ENCODE assay signal across 24 cellular contexts in genomic region chr17:3838206-3838605, GRCh38. TPM values are rescaled to one million over a fixed set of nuclear protein-coding genes. Genes with fewer than 3 reads are reported as not detected.
A peak's percentile ranks its signal among the peaks of the same experiment; 100 is the strongest.
DNase-seq lines count a peak whose midpoint lies in the region; ATAC-seq and TF ChIP-seq lines count a peak whose summit lies in the region.
"Had no signal": no experiment of that assay in that cellular context is flagged by ENCODE, and none has a peak within 500 bp of the region (broad histone marks: within the 10 kb centered on the region; RNA-seq: fewer than 3 reads in every experiment).

No MANE protein-coding gene starts in this region.

- H3K27me3 ChIP-seq in Peyer's patch: no peaks in the 10 kb centered on the region
- no peaks in the 10 kb centered on the region for H3K27me3 ChIP-seq in left lung
- H3K27me3 ChIP-seq in thymus (ENCODE audit: control insufficient read depth, insufficient read depth): no peaks in the 10 kb centered on the region
- H3K27me3 ChIP-seq: breast epithelium, heart left ventricle, ovary, spleen, upper lobe of left lung had no signal

- TF ChIP-seq CTCF in Peyer's patch (IDR thresholded peaks at IDR 0.05) (no peak), left lung (IDR thresholded peaks at IDR 0.05) (no peak)

- H3K27ac ChIP-seq in Peyer's patch (peak overlapping the region in 3 of 4 donors; percentile 30 to 65 (median 42)), left lung (no peak overlapping the region), thymus (ENCODE audit: low read depth) (peak overlapping the region; percentile 31)
- H3K27ac ChIP-seq: breast epithelium, heart left ventricle, KMS-11, ovary, spleen, upper lobe of left lung had no signal

- H3K36me3 ChIP-seq in Peyer's patch: peaks cover 0 to 75% (median 0%) of the 10 kb centered on the region in 3 donors
- H3K36me3 ChIP-seq in left lung: peaks cover 0 to 89% of the 10 kb centered on the region in 2 donors
- peaks cover 78% of the 10 kb centered on the region for H3K36me3 ChIP-seq in thymus (ENCODE audit: control insufficient read depth, insufficient read depth)
- H3K36me3 ChIP-seq: breast epithelium, ovary had no signal

- CTCF ChIA-PET in activated CD4-positive, alpha-beta T cell treated with anti-CD3 and anti-CD28 coated beads, Interleukin-2, amount 10 ng/mL, durations not matched to agents 7 days and 5 days (lab: Charles Lee): interaction anchor here (1.0 to 2.4 kb wide), 5 partner anchors 8 to 101 kb away, joined by 3 to 12 read pairs (median 5); partner anchors contain the start of gene NCBP3

- H3K4me1 ChIP-seq in Peyer's patch: peaks cover 0 to 11% (median 0%) of the 10 kb centered on the region in 4 donors
- peaks cover 0 to 41% of the 10 kb centered on the region in 2 donors for H3K4me1 ChIP-seq in left lung
- H3K4me1 ChIP-seq in thymus (ENCODE audit: control insufficient read depth, insufficient read depth, low read length): no peaks in the 10 kb centered on the region
- H3K4me1 ChIP-seq: breast epithelium had no signal

- H3K9me3 ChIP-seq in Peyer's patch: no peaks in the 10 kb centered on the region
- H3K9me3 ChIP-seq in left lung: no peaks in the 10 kb centered on the region
- H3K9me3 ChIP-seq in thymus (ENCODE audit: control insufficient read depth): no peaks in the 10 kb centered on the region
- H3K9me3 ChIP-seq: breast epithelium, heart left ventricle, ovary, spleen, upper lobe of left lung had no signal

- H3K36me3 Mint-ChIP-seq in activated CD4-positive, alpha-beta T cell treated with anti-CD3 and anti-CD28 coated beads, Interleukin-2, amount 10 ng/mL, durations not matched to agents 24 days and 14 days (ENCODE audit: low read depth): peaks cover 52% of the 10 kb centered on the region
- peaks cover 44% of the 10 kb centered on the region for H3K36me3 Mint-ChIP-seq in activated CD4-positive, alpha-beta T cell treated with anti-CD3 and anti-CD28 coated beads, Interleukin-2, amount 10 ng/mL, durations not matched to agents 7 days and 5 days (ENCODE audit: low read depth)
- H3K36me3 Mint-ChIP-seq: activated naive CD8-positive, alpha-beta T cell had no signal

- no peak for DNase-seq in activated CD4-positive, alpha-beta T cell treated with anti-CD3 and anti-CD28 coated beads, Interleukin-2, amount 10 ng/mL, durations not matched to agents 24 days and 14 days
- DNase-seq in activated CD4-positive, alpha-beta T cell treated with anti-CD3 and anti-CD28 coated beads, Interleukin-2, amount 10 ng/mL, durations not matched to agents 7 days and 5 days: no peak
- DNase-seq in Peyer's patch (peak in 2 of 3 donors; percentile 91 to 95), left lung (no peak), SIG-M5 treated with dmso at 0.1 percent for 504 hours (lab: John Stamatoyannopoulos, UW; ENCODE audit: unreplicated experiment) (no peak)
- DNase-seq: activated CD4-positive, alpha-beta T cell treated with anti-CD3 and anti-CD28 coated beads for 48 hours; activated T-cell treated with anti-CD3 and anti-CD28 coated beads for 4 hours; CD4-positive, CD25-positive, alpha-beta regulatory T cell; EL; heart left ventricle; islet precursor cell; midbrain; NCI-H446; ovary; SIG-M5; spleen; stimulated activated naive B cell treated with anti-CD40 and anti-IgM and Interleukin-4, amounts not matched to agents 10 μg/mL and 1 μg/mL and 100 μg/mL, for 72 hours; upper lobe of left lung had no signal

- peaks cover 9% of the 10 kb centered on the region for H3K4me1 Mint-ChIP-seq in activated CD4-positive, alpha-beta T cell treated with anti-CD3 and anti-CD28 coated beads, Interleukin-2, amount 10 ng/mL, durations not matched to agents 24 days and 14 days
- peaks cover 3% of the 10 kb centered on the region for H3K4me1 Mint-ChIP-seq in activated CD4-positive, alpha-beta T cell treated with anti-CD3 and anti-CD28 coated beads, Interleukin-2, amount 10 ng/mL, durations not matched to agents 7 days and 5 days

- no peak overlapping the region for H3K4me3 Mint-ChIP-seq in activated CD4-positive, alpha-beta T cell treated with anti-CD3 and anti-CD28 coated beads, Interleukin-2, amount 10 ng/mL, durations not matched to agents 24 days and 14 days
- no peak overlapping the region for H3K4me3 Mint-ChIP-seq in activated CD4-positive, alpha-beta T cell treated with anti-CD3 and anti-CD28 coated beads, Interleukin-2, amount 10 ng/mL, durations not matched to agents 7 days and 5 days
- H3K4me3 Mint-ChIP-seq: activated naive CD8-positive, alpha-beta T cell; CD4-positive, CD25-positive, alpha-beta regulatory T cell; stimulated activated naive B cell treated with anti-CD40 and anti-IgM and Interleukin-4, amounts not matched to agents 10 μg/mL and 1 μg/mL and 100 μg/mL, for 72 hours had no signal

- H3K27ac Mint-ChIP-seq in activated CD4-positive, alpha-beta T cell treated with anti-CD3 and anti-CD28 coated beads, Interleukin-2, amount 10 ng/mL, durations not matched to agents 24 days and 14 days: peak overlapping the region; percentile 45
- no peak overlapping the region for H3K27ac Mint-ChIP-seq in activated CD4-positive, alpha-beta T cell treated with anti-CD3 and anti-CD28 coated beads, Interleukin-2, amount 10 ng/mL, durations not matched to agents 7 days and 5 days
- H3K27ac Mint-ChIP-seq: activated naive CD8-positive, alpha-beta T cell; stimulated activated naive B cell treated with anti-CD40 and anti-IgM and Interleukin-4, amounts not matched to agents 10 μg/mL and 1 μg/mL and 100 μg/mL, for 72 hours had no signal

- WGBS in thymus: 95% methylated on average over 12 of the region's 12 CpGs

- POLR2A ChIA-PET in activated CD4-positive, alpha-beta T cell treated with anti-CD3 and anti-CD28 coated beads, Interleukin-2, amount 10 ng/mL, durations not matched to agents 7 days and 5 days (lab: Charles Lee): no interaction called here

- H3K4me3 ChIP-seq in Peyer's patch: no peak overlapping the region
- no peak overlapping the region for H3K4me3 ChIP-seq in left lung
- H3K4me3 ChIP-seq in thymus (ENCODE audit: low read length): no peak overlapping the region
- H3K4me3 ChIP-seq: breast epithelium, heart left ventricle, ovary, spleen, upper lobe of left lung had no signal

- no peaks in the 10 kb centered on the region for H3K9me3 Mint-ChIP-seq in activated CD4-positive, alpha-beta T cell treated with anti-CD3 and anti-CD28 coated beads, Interleukin-2, amount 10 ng/mL, durations not matched to agents 24 days and 14 days
- H3K9me3 Mint-ChIP-seq in activated CD4-positive, alpha-beta T cell treated with anti-CD3 and anti-CD28 coated beads, Interleukin-2, amount 10 ng/mL, durations not matched to agents 7 days and 5 days: no peaks in the 10 kb centered on the region
- H3K9me3 Mint-ChIP-seq: CD4-positive, CD25-positive, alpha-beta regulatory T cell; stimulated activated naive B cell treated with anti-CD40 and anti-IgM and Interleukin-4, amounts not matched to agents 10 μg/mL and 1 μg/mL and 100 μg/mL, for 72 hours had no signal

- no peaks in the 10 kb centered on the region for H3K27me3 Mint-ChIP-seq in activated CD4-positive, alpha-beta T cell treated with anti-CD3 and anti-CD28 coated beads, Interleukin-2, amount 10 ng/mL, durations not matched to agents 24 days and 14 days
- no peaks in the 10 kb centered on the region for H3K27me3 Mint-ChIP-seq in activated CD4-positive, alpha-beta T cell treated with anti-CD3 and anti-CD28 coated beads, Interleukin-2, amount 10 ng/mL, durations not matched to agents 7 days and 5 days
- H3K27me3 Mint-ChIP-seq: activated naive CD8-positive, alpha-beta T cell; CD4-positive, CD25-positive, alpha-beta regulatory T cell; stimulated activated naive B cell treated with anti-CD40 and anti-IgM and Interleukin-4, amounts not matched to agents 10 μg/mL and 1 μg/mL and 100 μg/mL, for 72 hours had no signal

- TF ChIP-seq POLR2A in Peyer's patch (IDR thresholded peaks at IDR 0.05): peak in 1 of 2 donors; percentile 69

- peak; percentile 49 for ATAC-seq in left lung
- no peak for ATAC-seq in HG03460 (IDR thresholded peaks at IDR 0.05; ENCODE audit: unreplicated experiment)
- ATAC-seq in HG02981 (IDR thresholded peaks at IDR 0.05; ENCODE audit: unreplicated experiment): no peak
- ATAC-seq: heart left ventricle; stimulated activated naive B cell treated with anti-CD40 and anti-IgM and Interleukin-4, amounts not matched to agents 10 μg/mL and 1 μg/mL and 100 μg/mL, for 72 hours had no signal

- intact Hi-C loops in activated CD4-positive, alpha-beta T cell treated with anti-CD3 and anti-CD28 coated beads, Interleukin-2, amount 10 ng/mL, durations not matched to agents 24 days and 14 days (cut with micrococcal nuclease): no loop called here
- intact Hi-C loops in left lung (cut with DNase I): no loop called here

RNA-seq across cellular contexts. Expression of gene NCBP3, which starts 7.8 kb away (rescaled TPM):
- 45.9 and 52.1 TPM in 2 replicates for total RNA-seq in activated CD4-positive, alpha-beta T cell treated with anti-CD3 and anti-CD28 coated beads, Interleukin-2, amount 10 ng/mL, durations not matched to agents 24 days and 14 days
- 10 to 100 TPM; 43.6 to 43.7 TPM for total RNA-seq in activated CD4-positive, alpha-beta T cell treated with anti-CD3 and anti-CD28 coated beads, Interleukin-2, amount 10 ng/mL, durations not matched to agents 7 days and 5 days
- total RNA-seq in Peyer's patch (10 to 100 TPM; 24.8 to 41.6 (median 32.2) TPM), left lung (10 to 100 TPM; 30.6 to 31.8 TPM)
- polyA plus RNA-seq in thymus: 46.1 TPM

RNA-seq across cellular contexts. Expression of gene ITGAE, which starts 37.2 kb away (rescaled TPM):
- 31.1 and 33.9 TPM in 2 replicates for total RNA-seq in activated CD4-positive, alpha-beta T cell treated with anti-CD3 and anti-CD28 coated beads, Interleukin-2, amount 10 ng/mL, durations not matched to agents 24 days and 14 days
- 10 to 100 TPM; 18.3 to 20.9 TPM for total RNA-seq in activated CD4-positive, alpha-beta T cell treated with anti-CD3 and anti-CD28 coated beads, Interleukin-2, amount 10 ng/mL, durations not matched to agents 7 days and 5 days
- 10 to 100 TPM; 14.9 to 41.8 (median 31.5) TPM for total RNA-seq in Peyer's patch
- 10 to 100 TPM; 21.0 to 30.5 TPM for total RNA-seq in left lung
- 170 TPM for polyA plus RNA-seq in thymus

RNA-seq across cellular contexts. Expression of gene CAMKK1, which starts 54.6 kb away (rescaled TPM):
- total RNA-seq in activated CD4-positive, alpha-beta T cell treated with anti-CD3 and anti-CD28 coated beads, Interleukin-2, amount 10 ng/mL, durations not matched to agents 24 days and 14 days: 8.6 and 9.2 TPM in 2 replicates
- 1 to 10 TPM; 3.4 to 4.0 TPM for total RNA-seq in activated CD4-positive, alpha-beta T cell treated with anti-CD3 and anti-CD28 coated beads, Interleukin-2, amount 10 ng/mL, durations not matched to agents 7 days and 5 days
- total RNA-seq in Peyer's patch (10 to 100 TPM in 1 of 4 donors, 1 to 10 TPM in 3; 2.5 to 13.2 (median 4.6) TPM), left lung (10 to 100 TPM in 1 of 2 donors, 1 to 10 TPM in 1; 3.9 to 13.4 TPM)
- 10.8 TPM for polyA plus RNA-seq in thymus

Comparison
In these comparisons a context has a peak if more than half of its experiments do, and no peak if none do; other contexts are left out.
1. DNase-seq: peak in Peyer's patch (2 of 3); none in activated CD4-positive, alpha-beta T cell treated with anti-CD3 and anti-CD28 coated beads, Interleukin-2, amount 10 ng/mL, durations not matched to agents 24 days and 14 days (single experiment), activated CD4-positive, alpha-beta T cell treated with anti-CD3 and anti-CD28 coated beads, Interleukin-2, amount 10 ng/mL, durations not matched to agents 7 days and 5 days (single experiment), left lung (0 of 2) and SIG-M5 treated with dmso at 0.1 percent for 504 hours (single experiment).
2. H3K27ac ChIP-seq: peak in Peyer's patch (3 of 4) and thymus (single experiment); none in left lung (0 of 2).